19 cellular contexts compared by ENCODE assay signal in genomic region chr3:30662836-30663235, GRCh38. TPM values are rescaled to one million over a fixed set of nuclear protein-coding genes. Genes with fewer than 3 reads are reported as not detected.
DNase-seq lines count a peak whose midpoint lies in the region; ATAC-seq and TF ChIP-seq lines count a peak whose summit lies in the region.
"Had no signal": no experiment of that assay in that cellular context is flagged by ENCODE, and none has a peak within 500 bp of the region (broad histone marks: within the 10 kb centered on the region; RNA-seq: fewer than 3 reads in every experiment).

No MANE protein-coding gene starts in this region.

- peaks cover 96% of the 10 kb centered on the region for H3K4me1 Mint-ChIP-seq in activated CD4-positive, alpha-beta T cell treated with anti-CD3 and anti-CD28 coated beads for 36 hours
- H3K4me1 Mint-ChIP-seq in CD4-positive, alpha-beta T cell (ENCODE audit: low read depth), result peaks cover 91% of the 10 kb centered on the region
- peaks cover 95% of the 10 kb centered on the region for H3K4me1 Mint-ChIP-seq in activated CD4-positive, alpha-beta memory T cell treated with anti-CD3 and anti-CD28 coated beads, Interleukin-2, amount 10 ng/mL, durations not matched to agents 7 days and 5 days
- H3K4me1 Mint-ChIP-seq in naive B cell, result peaks cover 60 to 89% (median 76%) of the 10 kb centered on the region in 3 donors

- H3K36me3 Mint-ChIP-seq in activated CD4-positive, alpha-beta T cell treated with anti-CD3 and anti-CD28 coated beads for 36 hours (ENCODE audit: low read depth), result peaks cover 62% of the 10 kb centered on the region
- peaks cover 75% of the 10 kb centered on the region for H3K36me3 Mint-ChIP-seq in CD4-positive, alpha-beta T cell (ENCODE audit: low read depth)
- H3K36me3 Mint-ChIP-seq in activated CD4-positive, alpha-beta memory T cell treated with anti-CD3 and anti-CD28 coated beads, Interleukin-2, amount 10 ng/mL, durations not matched to agents 7 days and 5 days (ENCODE audit: low read depth), result peaks cover 60% of the 10 kb centered on the region
- peaks cover 25 to 34% of the 10 kb centered on the region in 2 donors for H3K36me3 Mint-ChIP-seq in naive B cell

- POLR2A ChIA-PET in activated CD4-positive, alpha-beta T cell treated with anti-CD3 and anti-CD28 coated beads for 36 hours (lab: Charles Lee), result interaction anchor here (0.7 kb wide), 1 partner anchor 8 kb away, joined by 4 read pairs; no protein-coding TSS in a partner anchor
- POLR2A ChIA-PET in CD4-positive, alpha-beta T cell (lab: Charles Lee), result interaction anchor here (0.9 to 7.1 kb wide), 7 partner anchors 6 to 55 kb away, joined by 3 to 107 read pairs (median 4); partner anchors contain the start of gene TGFBR2
- POLR2A ChIA-PET in activated CD4-positive, alpha-beta memory T cell treated with anti-CD3 and anti-CD28 coated beads, Interleukin-2, amount 10 ng/mL, durations not matched to agents 7 days and 5 days (lab: Charles Lee), result interaction anchor here (1.1 to 2.2 kb wide), 3 partner anchors 16 to 56 kb away, joined by 3 to 7 read pairs (median 4); partner anchors contain the start of gene TGFBR2

- DNase-seq in activated CD4-positive, alpha-beta T cell treated with anti-CD3 and anti-CD28 coated beads for 36 hours, result peak; percentile 38
- no peak for DNase-seq in activated CD4-positive, alpha-beta T cell treated with anti-CD3 and anti-CD28 coated beads for 1 hour
- no peak for DNase-seq in CD4-positive, alpha-beta T cell
- DNase-seq in activated CD4-positive, alpha-beta memory T cell treated with anti-CD3 and anti-CD28 coated beads, Interleukin-2, amount 10 ng/mL, durations not matched to agents 7 days and 5 days, result no peak
- no peak for DNase-seq in naive B cell
- no peak for DNase-seq in NCI-H1436 treated with DMSO at 0.1 percent for 48 hours (lab: John Stamatoyannopoulos, UW)
- DNase-seq in HAP-1 (ENCODE audit: low spot score in 2 of 2), result no peak
- DNase-seq in A172 (ENCODE audit: low spot score), result no peak
- DNase-seq: activated CD8-positive, alpha-beta memory T cell treated with anti-CD3 and anti-CD28 coated beads, Interleukin-2, amount 10 ng/mL, durations not matched to agents 7 days and 5 days; body of pancreas; DMS79 treated with DMSO at 0.1 percent for 48 hours; MG63; NCI-H1694; NCI-H2227 treated with DMSO at 0.1 percent for 48 hours; PC-9 had no signal

- H3K27me3 ChIP-seq in CD4-positive, alpha-beta T cell (ENCODE audit: control insufficient read depth, insufficient read depth, low read length), result no peaks in the 10 kb centered on the region
- no peaks in the 10 kb centered on the region for H3K27me3 ChIP-seq in HAP-1 (ENCODE audit: low read depth)
- H3K27me3 ChIP-seq: body of pancreas, MG63, SJSA1, vagina had no signal

- ATAC-seq in activated CD4-positive, alpha-beta T cell treated with anti-CD3 and anti-CD28 coated beads for 36 hours, result no peak
- no peak for ATAC-seq in CD4-positive, alpha-beta T cell (ENCODE audit: poor library complexity)
- ATAC-seq in naive B cell (ENCODE audit: low read depth in 2 of 2), result no peak
- ATAC-seq: activated CD8-positive, alpha-beta memory T cell treated with anti-CD3 and anti-CD28 coated beads, Interleukin-2, amount 10 ng/mL, durations not matched to agents 7 days and 5 days; body of pancreas had no signal

- TF ChIP-seq CTCF in CD4-positive, alpha-beta T cell (IDR thresholded peaks at IDR 0.05), result no peak

- peak overlapping the region; percentile 0 for H3K27ac ChIP-seq in CD4-positive, alpha-beta T cell (ENCODE audit: low read depth, low read length)
- H3K27ac ChIP-seq: body of pancreas, parathyroid adenoma, PC-9, SJSA1 had no signal

- H3K27me3 Mint-ChIP-seq in activated CD4-positive, alpha-beta T cell treated with anti-CD3 and anti-CD28 coated beads for 36 hours, result no peaks in the 10 kb centered on the region
- H3K27me3 Mint-ChIP-seq in CD4-positive, alpha-beta T cell, result no peaks in the 10 kb centered on the region
- H3K27me3 Mint-ChIP-seq in activated CD4-positive, alpha-beta memory T cell treated with anti-CD3 and anti-CD28 coated beads, Interleukin-2, amount 10 ng/mL, durations not matched to agents 7 days and 5 days, result no peaks in the 10 kb centered on the region
- no peaks in the 10 kb centered on the region for H3K27me3 Mint-ChIP-seq in naive B cell
- H3K27me3 Mint-ChIP-seq: activated CD8-positive, alpha-beta memory T cell treated with anti-CD3 and anti-CD28 coated beads, Interleukin-2, amount 10 ng/mL, durations not matched to agents 7 days and 5 days had no signal

- H3K36me3 ChIP-seq in HAP-1 (replicated peaks), result no peaks in the 10 kb centered on the region
- H3K36me3 ChIP-seq: MG63, vagina had no signal

- no peaks in the 10 kb centered on the region for H3K9me3 Mint-ChIP-seq in activated CD4-positive, alpha-beta T cell treated with anti-CD3 and anti-CD28 coated beads for 36 hours (ENCODE audit: low read depth)
- no peaks in the 10 kb centered on the region for H3K9me3 Mint-ChIP-seq in CD4-positive, alpha-beta T cell
- no peaks in the 10 kb centered on the region for H3K9me3 Mint-ChIP-seq in activated CD4-positive, alpha-beta memory T cell treated with anti-CD3 and anti-CD28 coated beads, Interleukin-2, amount 10 ng/mL, durations not matched to agents 7 days and 5 days
- H3K9me3 Mint-ChIP-seq in naive B cell, result no peaks in the 10 kb centered on the region
- H3K9me3 Mint-ChIP-seq: CD14-positive monocyte had no signal

- intact Hi-C loops in activated CD4-positive, alpha-beta T cell treated with anti-CD3 and anti-CD28 coated beads for 36 hours (cut with DNase I, micrococcal nuclease), result no loop called here
- intact Hi-C loops in CD4-positive, alpha-beta T cell (cut with DNase I, micrococcal nuclease), result no loop called here

- peaks cover 52% of the 10 kb centered on the region for H3K4me1 ChIP-seq in HAP-1
- H3K4me1 ChIP-seq: parathyroid adenoma had no signal

- no peak overlapping the region for H3K4me3 ChIP-seq in HAP-1
- H3K4me3 ChIP-seq: body of pancreas, MG63, PC-9, SJSA1, vagina had no signal

- H3K4me3 Mint-ChIP-seq in activated CD4-positive, alpha-beta T cell treated with anti-CD3 and anti-CD28 coated beads for 36 hours, result peak overlapping the region; percentile 48
- H3K4me3 Mint-ChIP-seq in CD4-positive, alpha-beta T cell, result no peak overlapping the region
- H3K4me3 Mint-ChIP-seq in activated CD4-positive, alpha-beta memory T cell treated with anti-CD3 and anti-CD28 coated beads, Interleukin-2, amount 10 ng/mL, durations not matched to agents 7 days and 5 days, result no peak overlapping the region
- H3K4me3 Mint-ChIP-seq in naive B cell, result peak overlapping the region in 2 of 8 donors; percentile 10 to 24
- H3K4me3 Mint-ChIP-seq: activated CD8-positive, alpha-beta memory T cell treated with anti-CD3 and anti-CD28 coated beads, Interleukin-2, amount 10 ng/mL, durations not matched to agents 7 days and 5 days; CD14-positive monocyte had no signal

- H3K9me3 ChIP-seq in CD4-positive, alpha-beta T cell (ENCODE audit: control insufficient read depth, low read length), result no peaks in the 10 kb centered on the region
- H3K9me3 ChIP-seq in HAP-1, result no peaks in the 10 kb centered on the region
- H3K9me3 ChIP-seq: body of pancreas, MG63, SJSA1, vagina had no signal

- CTCF ChIA-PET in activated CD4-positive, alpha-beta T cell treated with anti-CD3 and anti-CD28 coated beads for 36 hours (lab: Charles Lee), result interaction anchor here (0.9 to 3.6 kb wide), 2 partner anchors 8 to 27 kb away, joined by 3 to 12 read pairs; no protein-coding TSS in a partner anchor
- CTCF ChIA-PET in CD4-positive, alpha-beta T cell (lab: Charles Lee), result interaction anchor here (1.1 to 1.2 kb wide), 2 partner anchors 31 to 33 kb away, joined by 3 read pairs; no protein-coding TSS in a partner anchor
- CTCF ChIA-PET in activated CD4-positive, alpha-beta memory T cell treated with anti-CD3 and anti-CD28 coated beads, Interleukin-2, amount 10 ng/mL, durations not matched to agents 7 days and 5 days (lab: Charles Lee), result interaction anchor here (0.8 to 1.3 kb wide), 3 partner anchors 14 to 57 kb away, joined by 3 to 4 read pairs (median 3); partner anchors contain the start of gene TGFBR2

- in situ Hi-C loops in HAP-1 (cut with MboI; ENCODE audit: low sequenced_read_pairs), result no loop called here

- H3K27ac Mint-ChIP-seq in activated CD4-positive, alpha-beta T cell treated with anti-CD3 and anti-CD28 coated beads for 36 hours, result peak overlapping the region; percentile 90
- H3K27ac Mint-ChIP-seq in CD4-positive, alpha-beta T cell, result peak overlapping the region; percentile 96
- peak overlapping the region; percentile 27 for H3K27ac Mint-ChIP-seq in activated CD4-positive, alpha-beta memory T cell treated with anti-CD3 and anti-CD28 coated beads, Interleukin-2, amount 10 ng/mL, durations not matched to agents 7 days and 5 days
- peak overlapping the region in 5 of 6 donors; percentile 20 to 90 (median 78) for H3K27ac Mint-ChIP-seq in naive B cell

RNA-seq across cellular contexts. Expression of gene TGFBR2, which starts 56.4 kb away (rescaled TPM):
- total RNA-seq in activated CD4-positive, alpha-beta T cell treated with anti-CD3 and anti-CD28 coated beads for 36 hours, result 10 to 100 TPM; 45.5 to 46.6 TPM
- total RNA-seq in CD4-positive, alpha-beta T cell, result 100 to 1,000 TPM; 203 to 205 TPM
- total RNA-seq in activated CD4-positive, alpha-beta memory T cell treated with anti-CD3 and anti-CD28 coated beads, Interleukin-2, amount 10 ng/mL, durations not matched to agents 7 days and 5 days, result 10 to 100 TPM; 60.1 to 60.8 TPM
- polyA plus RNA-seq in naive B cell (ENCODE audit: low read depth in 6 of 6), result 100 to 1,000 TPM in 5 of 6 donors, 10 to 100 TPM in 1; 99.4 to 169 (median 116) TPM
- 16.6 and 16.9 TPM in 2 replicates for total RNA-seq in A172 (2014; rRNA removed; shearing (Covaris generic))

Comparison
In these comparisons a context has a peak if more than half of its experiments do, and no peak if none do; other contexts are left out.
1. H3K27ac Mint-ChIP-seq: peak in every context shown above with its lines; median percentile 96 in CD4-positive, alpha-beta T cell; 90 in activated CD4-positive, alpha-beta T cell treated with anti-CD3 and anti-CD28 coated beads for 36 hours; 78 in naive B cell; 27 in activated CD4-positive, alpha-beta memory T cell treated with anti-CD3 and anti-CD28 coated beads, Interleukin-2, amount 10 ng/mL, durations not matched to agents 7 days and 5 days.